Comparison of ENCODE assay signal across 31 cellular contexts in genomic region chr10:111112333-111112732, GRCh38. TPM values are rescaled to one million over a fixed set of nuclear protein-coding genes. Genes with fewer than 3 reads are reported as not detected.
"Had no signal": no experiment of that assay in that cellular context is flagged by ENCODE, and none has a peak within 500 bp of the region (broad histone marks: within the 10 kb centered on the region; RNA-seq: fewer than 3 reads in every experiment).

No MANE protein-coding gene starts in this region.

- H3K36me3 ChIP-seq: ascending aorta, breast epithelium, cardiac muscle cell, colonic mucosa, heart left ventricle, WERI-Rb-1 had no signal

- H3K27ac Mint-ChIP-seq: activated B cell treated with CpG ODN at 0.5 μM for 24 hours; activated CD8-positive, alpha-beta T cell treated with anti-CD3 and anti-CD28 coated beads for 36 hours; activated naive CD4-positive, alpha-beta T cell treated with anti-CD3 and anti-CD28 coated beads, Interleukin-2, amount 10 ng/mL, durations not matched to agents 7 days and 5 days; activated naive CD4-positive, alpha-beta T cell treated with anti-CD3 and anti-CD28 coated beads, Interleukin-2, amount 50 U/mL, for 72 hours; activated naive CD8-positive, alpha-beta T cell treated with anti-CD3 and anti-CD28 coated beads, Interleukin-2, amount 10 ng/mL, durations not matched to agents 7 days and 5 days; endodermal cell; T-helper 17 cell; T-helper 2 cell treated with Interferon-gamma antibody and Interleukin-4, amounts not matched to agents 5 μg/mL and 100 μg/mL, for 36 hours had no signal

- H3K4me3 ChIP-seq: ascending aorta, breast epithelium, cardiac muscle cell, colonic mucosa, heart left ventricle had no signal

- H3K9me3 Mint-ChIP-seq: activated B cell treated with CpG ODN at 0.5 μM for 24 hours; activated CD8-positive, alpha-beta T cell treated with anti-CD3 and anti-CD28 coated beads for 36 hours; activated naive CD4-positive, alpha-beta T cell treated with anti-CD3 and anti-CD28 coated beads, Interleukin-2, amount 10 ng/mL, durations not matched to agents 7 days and 5 days; activated naive CD8-positive, alpha-beta T cell treated with anti-CD3 and anti-CD28 coated beads, Interleukin-2, amount 10 ng/mL, durations not matched to agents 7 days and 5 days; activated T-cell treated with anti-CD3 and anti-CD28 coated beads, Interleukin-2, amount 50 U/mL, for 4 hours; endodermal cell; T-helper 2 cell treated with Interferon-gamma antibody and Interleukin-4, amounts not matched to agents 5 μg/mL and 100 μg/mL, for 36 hours had no signal

- H3K4me1 ChIP-seq: ascending aorta, breast epithelium, heart left ventricle had no signal

- H3K27me3 Mint-ChIP-seq: activated CD8-positive, alpha-beta T cell treated with anti-CD3 and anti-CD28 coated beads for 36 hours; activated naive CD8-positive, alpha-beta T cell treated with anti-CD3 and anti-CD28 coated beads, Interleukin-2, amount 10 ng/mL, durations not matched to agents 7 days and 5 days had no signal

- H3K36me3 Mint-ChIP-seq: activated naive CD4-positive, alpha-beta T cell treated with anti-CD3 and anti-CD28 coated beads, Interleukin-2, amount 10 ng/mL, durations not matched to agents 7 days and 5 days; activated naive CD4-positive, alpha-beta T cell treated with anti-CD3 and anti-CD28 coated beads, Interleukin-2, amount 50 U/mL, for 72 hours; activated naive CD8-positive, alpha-beta T cell treated with anti-CD3 and anti-CD28 coated beads, Interleukin-2, amount 10 ng/mL, durations not matched to agents 7 days and 5 days; brain had no signal

- H3K9me3 ChIP-seq: ascending aorta, breast epithelium, colonic mucosa, heart left ventricle had no signal

- H3K4me3 Mint-ChIP-seq: activated B cell treated with CpG ODN at 0.5 μM for 24 hours; activated CD8-positive, alpha-beta T cell treated with anti-CD3 and anti-CD28 coated beads for 36 hours; activated naive CD4-positive, alpha-beta T cell treated with anti-CD3 and anti-CD28 coated beads, Interleukin-2, amount 10 ng/mL, durations not matched to agents 7 days and 5 days; activated naive CD8-positive, alpha-beta T cell treated with anti-CD3 and anti-CD28 coated beads, Interleukin-2, amount 10 ng/mL, durations not matched to agents 7 days and 5 days; activated T-cell treated with anti-CD3 and anti-CD28 coated beads, Interleukin-2, amount 50 U/mL, for 4 hours; brain; endodermal cell; T-helper 17 cell; T-helper 2 cell treated with Interferon-gamma antibody and Interleukin-4, amounts not matched to agents 5 μg/mL and 100 μg/mL, for 36 hours had no signal

- H3K4me1 Mint-ChIP-seq: activated B cell treated with CpG ODN at 0.5 μM for 24 hours, brain had no signal

- H3K27ac ChIP-seq: ascending aorta, breast epithelium, cardiac muscle cell, colonic mucosa, heart left ventricle, WERI-Rb-1 had no signal

- ATAC-seq: activated CD4-positive, CD25-positive, alpha-beta regulatory T cell treated with anti-CD3 and anti-CD28 coated beads, Interleukin-2, amount 50 U/mL, for 24 hours; activated CD8-positive, alpha-beta T cell treated with anti-CD3 and anti-CD28 coated beads for 36 hours; activated naive CD4-positive, alpha-beta T cell treated with anti-CD3 and anti-CD28 coated beads, Interleukin-2, amount 50 U/mL, for 72 hours; activated T-cell treated with anti-CD3 and anti-CD28 coated beads, Interleukin-2, amount 50 U/mL, for 4 hours; esophagus mucosa; heart left ventricle; T-helper 17 cell had no signal

- H3K27me3 ChIP-seq: ascending aorta, breast epithelium, cardiac muscle cell, colonic mucosa had no signal

- DNase-seq: activated B cell treated with CpG ODN at 0.5 μM for 24 hours; activated CD4-positive, alpha-beta T cell treated with anti-CD3 and anti-CD28 coated beads for 48 hours; activated CD4-positive, alpha-beta T cell treated with anti-CD3 and anti-CD28 coated beads, Interleukin-2, amount 50 U/mL, for 1 hour; activated CD4-positive, alpha-beta T cell treated with anti-CD3 and anti-CD28 coated beads, Interleukin-2, amount 50 U/mL, for 48 hours; activated CD8-positive, alpha-beta T cell treated with anti-CD3 and anti-CD28 coated beads for 36 hours; activated gamma-delta T cell; activated naive CD4-positive, alpha-beta T cell; activated naive CD4-positive, alpha-beta T cell treated with anti-CD3 and anti-CD28 coated beads, Interleukin-2, amount 10 ng/mL, durations not matched to agents 7 days and 5 days; activated naive CD8-positive, alpha-beta T cell treated with anti-CD3 and anti-CD28 coated beads, Interleukin-2, amount 10 ng/mL, durations not matched to agents 7 days and 5 days; activated T-cell treated with anti-CD3 and anti-CD28 coated beads, Interleukin-2, amount 50 U/mL, for 4 hours; central memory CD4-positive, alpha-beta T cell; cerebellar nuclear complex; effector memory CD4-positive, alpha-beta T cell; foreskin fibroblast; glutamatergic neuron; heart left ventricle; T-helper 1 cell; T-helper 17 cell; T1000; WERI-Rb-1 had no signal

RNA-seq across cellular contexts. Expression of gene ADRA2A, which starts 35.5 kb away (rescaled TPM):
- total RNA-seq: activated B cell treated with CpG ODN at 0.5 μM for 24 hours; activated naive CD4-positive, alpha-beta T cell treated with anti-CD3 and anti-CD28 coated beads, Interleukin-2, amount 50 U/mL, for 72 hours; activated naive CD8-positive, alpha-beta T cell treated with anti-CD3 and anti-CD28 coated beads, Interleukin-2, amount 10 ng/mL, durations not matched to agents 7 days and 5 days; dermis microvascular lymphatic vessel endothelial cell had no signal
